Comparison of ENCODE assay signal across 21 cellular contexts in the genomic region with DNA sequence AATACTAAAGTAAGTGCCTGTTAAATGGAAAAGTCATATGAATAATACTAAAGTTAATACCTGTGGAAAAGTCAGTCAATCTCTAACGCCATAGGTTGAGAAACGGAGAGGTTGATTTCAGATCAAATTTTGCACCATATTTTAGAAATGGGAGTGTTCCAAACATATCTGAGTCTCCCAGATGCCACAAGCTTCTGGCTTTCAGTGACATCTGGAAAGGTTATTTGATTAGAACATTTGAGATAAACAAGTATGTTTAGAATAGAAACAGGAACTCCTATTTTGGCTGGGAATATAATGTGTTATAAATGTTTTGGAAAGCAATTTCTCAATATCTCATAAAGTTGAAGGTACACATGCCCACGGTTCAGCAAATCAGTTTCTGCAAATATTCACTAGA. TPM values are rescaled to one million over a fixed set of nuclear protein-coding genes. Genes with fewer than 3 reads are reported as not detected.
DNase-seq lines count a peak whose midpoint lies in the region; ATAC-seq, FAIRE-seq and TF ChIP-seq lines count a peak whose summit lies in the region.
"Had no signal": no experiment of that assay in that cellular context is flagged by ENCODE, and none has a peak within 500 bp of the region (broad histone marks: within the 10 kb centered on the region; RNA-seq: fewer than 3 reads in every experiment).

No MANE protein-coding gene starts in this region.

- H3K4me1 Mint-ChIP-seq in CD8-positive, alpha-beta memory T cell: no peaks in the 10 kb centered on the region
- H3K4me1 Mint-ChIP-seq: CD4-positive, alpha-beta memory T cell had no signal

- H3K9me3 ChIP-seq in CD8-positive, alpha-beta memory T cell (ENCODE audit: low read length): no peaks in the 10 kb centered on the region
- H3K9me3 ChIP-seq in K562 (replicated peaks; ENCODE audit: control insufficient read depth, insufficient read depth, low read depth, low read length) (peaks cover 29% of the 10 kb centered on the region), subcutaneous abdominal adipose tissue (ENCODE audit: control insufficient read depth in 5 of 5, low read length in 5 of 5) (peaks cover 0 to 9% (median 0%) of the 10 kb centered on the region in 5 donors), smooth muscle cell (replicated peaks; ENCODE audit: low read depth) (no peaks in the 10 kb centered on the region)
- H3K9me3 ChIP-seq: HAP-1 had no signal

- no TSS peak for BruUV-seq in K562 (replicated peaks; lab: Mats Ljungman, UMichigan)

- H2AFZ ChIP-seq in K562 (ENCODE audit: low read depth, low read length): no peak overlapping the region
- H2AFZ ChIP-seq in smooth muscle cell (ENCODE audit: low read depth): no peak overlapping the region

- H3K4me2 ChIP-seq in K562 (ENCODE audit: insufficient read depth, low read length) (no peak overlapping the region), smooth muscle cell (no peak overlapping the region)
- H3K4me2 ChIP-seq: BLaER1 had no signal

- no peaks in the 10 kb centered on the region for H3F3A ChIP-seq in smooth muscle cell (ENCODE audit: low read depth)

- peak; percentile 37 for FAIRE-seq in K562 (lab: Jason Lieb, UNC)
- FAIRE-seq: GM12878, H1 had no signal

- TF ChIP-seq CTCF in K562 (IDR thresholded peaks at IDR 0.05 in 2 of 3, conservative IDR thresholded peaks at IDR 0.05 in 1 of 3; ENCODE audit: insufficient read depth in 2 of 3, low read depth in 1 of 3, low read length in 3 of 3) (no peak), smooth muscle cell (IDR thresholded peaks at IDR 0.05; ENCODE audit: borderline replicate concordance, insufficient read depth, poor library complexity, severe bottlenecking) (no peak)

- H3K79me2 ChIP-seq in K562 (ENCODE audit: control insufficient read depth, insufficient read depth, low read length) (peaks cover 90% of the 10 kb centered on the region), smooth muscle cell (ENCODE audit: low read depth) (no peaks in the 10 kb centered on the region)

- intact Hi-C loops in K562 (cut with micrococcal nuclease): no loop called here

- H3K9ac ChIP-seq in K562 (ENCODE audit: insufficient read depth in 1 of 2, low read depth in 2 of 2, low read length in 2 of 2) (peak overlapping the region in 1 of 2 experiments; percentile 48; a peak in 1 of 4 replicates), subcutaneous abdominal adipose tissue (ENCODE audit: low read length in 5 of 5) (no peak overlapping the region), smooth muscle cell (ENCODE audit: low read depth) (no peak overlapping the region)
- H3K9ac ChIP-seq: BLaER1 had no signal

- peaks cover 0 to 3% of the 10 kb centered on the region in 2 donors for H3K27me3 Mint-ChIP-seq in CD8-positive, alpha-beta memory T cell
- H3K27me3 Mint-ChIP-seq: CD4-positive, alpha-beta memory T cell had no signal

- in situ Hi-C loops in K562 (cut with MboI): no loop called here

- no peaks in the 10 kb centered on the region for H3K27me3 ChIP-seq in CD8-positive, alpha-beta memory T cell (ENCODE audit: insufficient read depth, low read length, poor library complexity, severe bottlenecking)
- H3K27me3 ChIP-seq in K562 (ENCODE audit: control insufficient read depth in 2 of 2, insufficient read depth in 2 of 2, low read length in 2 of 2) (no peaks in the 10 kb centered on the region), subcutaneous abdominal adipose tissue (ENCODE audit: control insufficient read depth in 5 of 5, insufficient read depth in 4 of 5, low read length in 5 of 5) (no peaks in the 10 kb centered on the region), smooth muscle cell (ENCODE audit: low read depth) (no peaks in the 10 kb centered on the region)
- H3K27me3 ChIP-seq: BLaER1 had no signal

- H3K36me3 ChIP-seq in CD8-positive, alpha-beta memory T cell (ENCODE audit: insufficient read depth, low read length): no peaks in the 10 kb centered on the region
- H3K36me3 ChIP-seq in K562 (ENCODE audit: control insufficient read depth, insufficient read depth, low read length) (peaks cover 11% of the 10 kb centered on the region), subcutaneous abdominal adipose tissue (ENCODE audit: control insufficient read depth in 5 of 5, insufficient read depth in 5 of 5, low read length in 5 of 5) (no peaks in the 10 kb centered on the region), smooth muscle cell (ENCODE audit: low read depth) (no peaks in the 10 kb centered on the region)
- H3K36me3 ChIP-seq: BLaER1, HAP-1 had no signal

- no peaks in the 10 kb centered on the region for H3K4me1 ChIP-seq in CD8-positive, alpha-beta memory T cell (ENCODE audit: insufficient read depth, low read length)
- H3K4me1 ChIP-seq in K562 (replicated peaks in 1 of 2; ENCODE audit: control insufficient read depth in 2 of 2, insufficient read depth in 2 of 2, low read length in 2 of 2) (peaks cover 5 to 27% of the 10 kb centered on the region in 2 experiments; a peak in 4 of 5 replicates), subcutaneous abdominal adipose tissue (ENCODE audit: control insufficient read depth in 5 of 5, insufficient read depth in 5 of 5, low read length in 5 of 5) (peaks cover 0 to 6% (median 0%) of the 10 kb centered on the region in 5 donors), smooth muscle cell (ENCODE audit: low read depth) (no peaks in the 10 kb centered on the region)
- H3K4me1 ChIP-seq: BLaER1, HAP-1 had no signal

- no peak for ATAC-seq in K562
- ATAC-seq: GM12878 had no signal

- TF ChIP-seq EP300 in K562 (IDR thresholded peaks at IDR 0.05; ENCODE audit: low read length): peak; percentile 62; the same call in 1 of the 2 replicates

- POLR2A ChIA-PET in CD8-positive, alpha-beta memory T cell (lab: Charles Lee): no interaction called here
- POLR2A ChIA-PET in K562 (lab: Yijun Ruan, JAX): interaction anchor here (0.7 kb wide), 1 partner anchor 9 kb away, joined by 3 read pairs; no protein-coding TSS in a partner anchor

- no peak for TF ChIP-seq RAD21 in K562 (CRISPR knock-in tag; conservative IDR thresholded peaks at IDR 0.05 in 1 of 2, IDR thresholded peaks at IDR 0.05 in 1 of 2)

- H3K4me3 Mint-ChIP-seq in CD8-positive, alpha-beta memory T cell: no peak overlapping the region
- H3K4me3 Mint-ChIP-seq: CD14-positive monocyte; CD4-positive, alpha-beta memory T cell had no signal

- no peak for TF ChIP-seq POLR2A in K562 (conservative IDR thresholded peaks at IDR 0.05)

- no peaks in the 10 kb centered on the region for H3K9me1 ChIP-seq in K562 (ENCODE audit: control insufficient read depth, insufficient read depth, low read length)

- peaks cover 0 to 7% (median 5%) of the 10 kb centered on the region in 5 donors for H3K9me3 Mint-ChIP-seq in CD8-positive, alpha-beta memory T cell

- 18% methylated on average over 3 of the region's 3 CpGs for WGBS in K562 (ENCODE audit: insufficient coverage, low coverage, missing lambda C conversion rate)
- WGBS in smooth muscle cell (ENCODE audit: low lambda C conversion rate): 88% methylated on average over 3 of the region's 3 CpGs

- no peak overlapping the region for H3K4me3 ChIP-seq in CD8-positive, alpha-beta memory T cell (ENCODE audit: low read length)
- H3K4me3 ChIP-seq in K562 (no peak overlapping the region), subcutaneous abdominal adipose tissue (ENCODE audit: low read depth in 1 of 5, low read length in 5 of 5) (no peak overlapping the region), smooth muscle cell (no peak overlapping the region)
- H3K4me3 ChIP-seq: BLaER1, GM12878, HAP-1 had no signal

- no peak for DNase-seq in CD8-positive, alpha-beta memory T cell
- peak; percentile 61 for DNase-seq in OCI-M1 (lab: John Stamatoyannopoulos, UW)
- peak in 1 of 4 experiments; percentile 52 for DNase-seq in K562 (ENCODE audit: extremely low read depth in 1 of 4, low spot score in 3 of 4)
- no peak for DNase-seq in NCI-H146 (lab: John Stamatoyannopoulos, UW)
- no peak for DNase-seq in hippocampal formation (lab: John Stamatoyannopoulos, UW)
- DNase-seq in smooth muscle cell (lab: John Stamatoyannopoulos, UW; ENCODE audit: unreplicated experiment): no peak
- DNase-seq: 8988T; Calu3; CD4-positive, alpha-beta memory T cell; DMS 273 treated with DMSO at 0.1 percent for 48 hours; DMS53; DND-41; EL had no signal

- no peaks in the 10 kb centered on the region for H4K20me1 ChIP-seq in K562 (replicated peaks; ENCODE audit: control insufficient read depth, insufficient read depth, low read length)
- H4K20me1 ChIP-seq in smooth muscle cell (ENCODE audit: low read depth): no peaks in the 10 kb centered on the region
- H4K20me1 ChIP-seq: BLaER1 had no signal

- no peaks in the 10 kb centered on the region for H3K36me3 Mint-ChIP-seq in CD8-positive, alpha-beta memory T cell
- H3K36me3 Mint-ChIP-seq: CD14-positive monocyte; CD4-positive, alpha-beta memory T cell had no signal

- CTCF ChIA-PET in CD8-positive, alpha-beta memory T cell (lab: Charles Lee): no interaction called here
- CTCF ChIA-PET in K562 (lab: Yijun Ruan, JAX; ENCODE audit: low intra/inter-chr PET ratio): no interaction called here

- H3K27ac ChIP-seq in CD8-positive, alpha-beta memory T cell (ENCODE audit: low read depth, low read length): peak overlapping the region; percentile 22
- H3K27ac ChIP-seq in K562 (ENCODE audit: extremely low read depth, low read depth, low read length) (peak overlapping the region; percentile 58; the same call in 2 of the 3 replicates), subcutaneous abdominal adipose tissue (ENCODE audit: low read depth, low read length) (peak overlapping the region; percentile 38), smooth muscle cell (ENCODE audit: low read depth) (no peak overlapping the region)
- H3K27ac ChIP-seq: BLaER1 had no signal

- H3K27ac Mint-ChIP-seq in CD8-positive, alpha-beta memory T cell: no peak overlapping the region
- H3K27ac Mint-ChIP-seq: CD14-positive monocyte; CD4-positive, alpha-beta memory T cell had no signal

RNA-seq across cellular contexts. Expression of gene MACC1, which starts 5.8 kb away (rescaled TPM):
- total RNA-seq in CD8-positive, alpha-beta memory T cell: under 1 TPM; 0.37 to 0.86 TPM
- 0.08 TPM for polyA plus RNA-seq in CD8-positive, alpha-beta memory T cell
- 22.2 and 81.4 TPM in 2 replicates for total RNA-seq in K562 (2011; cell fraction: chromatin; rRNA removed; ENCODE audit: low replicate concordance)
- 6.7 and 10.3 TPM in 2 replicates for total RNA-seq in K562 (2011; cell fraction: nucleolus; rRNA removed)
- 21.9 and 60.5 TPM in 2 replicates for total RNA-seq in K562 (2011; cell fraction: nucleoplasm; rRNA removed)
- total RNA-seq in K562 (2014; rRNA removed): 10.4 and 12.6 TPM in 2 replicates
- 30.2 and 36.7 TPM in 2 replicates for total RNA-seq in K562 (2014; rRNA removed; fragmentation: Illumina TruSeq; extraction: Trizol)
- total RNA-seq in K562 (2015; rRNA removed; fragmentation: Illumina TruSeq; extraction: Trizol): 16.7 and 17.8 TPM in 2 replicates
- 16.1 and 20.4 TPM in 2 replicates for total RNA-seq in K562 (2021)
- polyA plus RNA-seq in K562 (2011; rRNA removed): 5.1 and 12.7 TPM in 2 replicates
- 1.9 and 2.4 TPM in 2 replicates for polyA plus RNA-seq in K562 (2011; cell fraction: cytosol; rRNA removed)
- polyA plus RNA-seq in K562 (2011; cell fraction: nucleus; rRNA removed): 4.5 and 6.4 TPM in 2 replicates
- 5.6 and 6.9 TPM in 2 replicates for polyA plus RNA-seq in K562 (2012)
- 9.1 and 9.6 TPM in 2 replicates for polyA plus RNA-seq in K562 (2014; fragmentation: Illumina TruSeq; extraction: Trizol)
- 1 to 10 TPM; 7.5 to 8.6 TPM for polyA plus RNA-seq in K562 (2014; fragmentation: Nextera tagmentation; extraction: Ambion mirVana)
- 4.4 and 5.9 TPM in 2 replicates for polyA plus RNA-seq in K562 (2014; rRNA removed)
- 25.1 and 40.4 TPM in 2 replicates for polyA minus RNA-seq in K562 (2011; rRNA and poly(A)+ RNA removed)
- 9.4 and 19.5 TPM in 2 replicates for polyA minus RNA-seq in K562 (2011; cell fraction: cytosol; rRNA and poly(A)+ RNA removed)
- 13.6 and 17.3 TPM in 2 replicates for polyA minus RNA-seq in K562 (2011; cell fraction: nucleus; rRNA and poly(A)+ RNA removed)
- 1.3 and 2.9 TPM in 2 replicates for total RNA-seq in smooth muscle cell
- polyA plus RNA-seq in smooth muscle cell: 0.33 TPM in 1 of 2 replicates, not detected in the other
- total RNA-seq: A673, G401 had no signal
- polyA plus RNA-seq: CD14-positive monocyte had no signal
